11 cellular contexts compared by ENCODE assay signal in genomic region chr9:115213777-115214428, GRCh38.
DNase-seq lines count a peak whose midpoint lies in the region; TF ChIP-seq lines count a peak whose summit lies in the region.
"Had no signal": no experiment of that assay in that cellular context is flagged by ENCODE, and none has a peak within 500 bp of the region (broad histone marks: within the 10 kb centered on the region; RNA-seq: fewer than 3 reads in every experiment).

No MANE protein-coding gene starts in this region.

- in situ Hi-C loops in HAP-1 (cut with MboI; ENCODE audit: low sequenced_read_pairs): no loop called here

- H3K4me1 ChIP-seq in fibroblast of lung (ENCODE audit: control insufficient read depth, extremely low read depth, insufficient read depth, low read length) (peaks cover 17% of the 10 kb centered on the region), osteoblast (ENCODE audit: insufficient read depth, low read length) (peaks cover 33% of the 10 kb centered on the region), spleen (peaks cover 0 to 36% (median 11%) of the 10 kb centered on the region in 6 donors), HAP-1 (no peaks in the 10 kb centered on the region)

- DNase-seq in ELF-1 (ENCODE audit: low read depth, low spot score) (peak; percentile 33), NCI-H774 (lab: John Stamatoyannopoulos, UW) (peak; percentile 23), fibroblast of lung (ENCODE audit: low read depth in 2 of 2) (peak; percentile 72 to 97), osteoblast (ENCODE audit: insufficient read length, low spot score, missing footprints) (peak; percentile 62), NCI-H128 (lab: John Stamatoyannopoulos, UW; ENCODE audit: unreplicated experiment) (no peak), spleen (no peak), HAP-1 (ENCODE audit: low spot score in 2 of 2) (no peak), progenitor cell of endocrine pancreas (ENCODE audit: low spot score, unreplicated experiment) (no peak)
- DNase-seq: activated CD4-positive, CD25-positive, alpha-beta regulatory T cell; amygdala; left cardiac atrium had no signal

- H3K9ac ChIP-seq in fibroblast of lung (ENCODE audit: insufficient read depth, low read length): no peak overlapping the region

- no peak for TF ChIP-seq POLR2A in spleen (IDR thresholded peaks at IDR 0.05)

- H3K36me3 ChIP-seq in fibroblast of lung (ENCODE audit: control insufficient read depth, insufficient read depth, low read length): no peaks in the 10 kb centered on the region
- no peaks in the 10 kb centered on the region for H3K36me3 ChIP-seq in osteoblast (ENCODE audit: insufficient read depth, low read length)
- H3K36me3 ChIP-seq in spleen: no peaks in the 10 kb centered on the region
- H3K36me3 ChIP-seq in HAP-1 (replicated peaks): no peaks in the 10 kb centered on the region

- 48 to 69% (median 58%) methylated on average over 4 of the region's 4 CpGs for WGBS in spleen, 5 donors

- H3K27ac Mint-ChIP-seq in progenitor cell of endocrine pancreas: no peak overlapping the region

- H3K27me3 ChIP-seq in fibroblast of lung (ENCODE audit: control insufficient read depth, insufficient read depth, low read length): no peaks in the 10 kb centered on the region
- H3K27me3 ChIP-seq in osteoblast (ENCODE audit: insufficient read depth, low read length): no peaks in the 10 kb centered on the region
- no peaks in the 10 kb centered on the region for H3K27me3 ChIP-seq in spleen (replicated peaks in 1 of 7)
- no peaks in the 10 kb centered on the region; the same call in 1 of the 2 replicates for H3K27me3 ChIP-seq in HAP-1 (ENCODE audit: low read depth)

- H3K36me3 Mint-ChIP-seq in progenitor cell of endocrine pancreas (ENCODE audit: insufficient read depth): no peaks in the 10 kb centered on the region

- peaks cover 6% of the 10 kb centered on the region for H3K4me1 Mint-ChIP-seq in progenitor cell of endocrine pancreas (ENCODE audit: low read depth)

- H3K27ac ChIP-seq in fibroblast of lung (ENCODE audit: insufficient read depth, low read length) (no peak overlapping the region), osteoblast (ENCODE audit: low read depth, low read length) (peak overlapping the region; percentile 27), spleen (no peak overlapping the region)

- H3K79me2 ChIP-seq in fibroblast of lung (ENCODE audit: control insufficient read depth, insufficient read depth, low read length) (no peaks in the 10 kb centered on the region), osteoblast (ENCODE audit: insufficient read depth, low read length) (no peaks in the 10 kb centered on the region)

- intact Hi-C loops in spleen (cut with DNase I; ENCODE audit: low total_unique reads): no loop called here

- no peaks in the 10 kb centered on the region for H4K20me1 ChIP-seq in fibroblast of lung (ENCODE audit: control insufficient read depth, extremely low read depth, insufficient read depth, low read length)
- no peaks in the 10 kb centered on the region for H4K20me1 ChIP-seq in osteoblast (ENCODE audit: insufficient read depth, low read length)

- H3K4me2 ChIP-seq in fibroblast of lung (ENCODE audit: extremely low read depth, insufficient read depth, low read length): no peak overlapping the region
- H3K4me2 ChIP-seq in osteoblast (ENCODE audit: insufficient read depth, low read length): no peak overlapping the region

- no peak overlapping the region for H3K4me3 ChIP-seq in fibroblast of lung (replicated peaks in 1 of 4; ENCODE audit: control extremely low read depth in 1 of 4, insufficient read depth in 1 of 4, low read depth in 3 of 4, low read length in 4 of 4)
- H3K4me3 ChIP-seq in osteoblast (ENCODE audit: insufficient read depth, low read length): no peak overlapping the region
- no peak overlapping the region for H3K4me3 ChIP-seq in spleen
- no peak overlapping the region for H3K4me3 ChIP-seq in HAP-1

- no peak for TF ChIP-seq CTCF in fibroblast of lung (conservative IDR thresholded peaks at IDR 0.05 in 1 of 2, IDR thresholded peaks at IDR 0.05 in 1 of 2; ENCODE audit: low read depth in 1 of 2, low read length in 2 of 2)
- no peak for TF ChIP-seq CTCF in osteoblast (IDR thresholded peaks at IDR 0.05; ENCODE audit: extremely low read depth, low read depth, low read length)
- TF ChIP-seq CTCF in spleen (IDR thresholded peaks at IDR 0.05 in 8 of 11, conservative IDR thresholded peaks at IDR 0.05 in 3 of 11): no peak
- no peak for TF ChIP-seq CTCF in progenitor cell of endocrine pancreas (IDR thresholded peaks at IDR 0.05; ENCODE audit: unreplicated experiment)

- H3K9me3 ChIP-seq in fibroblast of lung (ENCODE audit: control insufficient read depth, insufficient read depth, low read depth, low read length): no peaks in the 10 kb centered on the region
- H3K9me3 ChIP-seq in osteoblast (ENCODE audit: low read depth, low read length): no peaks in the 10 kb centered on the region
- no peaks in the 10 kb centered on the region for H3K9me3 ChIP-seq in spleen
- no peaks in the 10 kb centered on the region for H3K9me3 ChIP-seq in HAP-1

- H3K27me3 Mint-ChIP-seq in progenitor cell of endocrine pancreas: peaks cover 9% of the 10 kb centered on the region

- H3K9me3 Mint-ChIP-seq in progenitor cell of endocrine pancreas (ENCODE audit: low read depth): no peaks in the 10 kb centered on the region

- H3K4me3 Mint-ChIP-seq in progenitor cell of endocrine pancreas (ENCODE audit: low read depth): no peak overlapping the region

- no peak overlapping the region for H2AFZ ChIP-seq in fibroblast of lung (ENCODE audit: low read length)
- H2AFZ ChIP-seq in osteoblast (ENCODE audit: low read length): no peak overlapping the region

Comparison
In these comparisons a context has a peak if more than half of its experiments do, and no peak if none do; other contexts are left out.
1. DNase-seq: peak in ELF-1 (single experiment), NCI-H774 (single experiment), fibroblast of lung (2 of 2) and osteoblast (single experiment); none in NCI-H128 (single experiment), spleen (single experiment), HAP-1 (0 of 2) and progenitor cell of endocrine pancreas (single experiment).